24 cellular contexts compared by ENCODE assay signal in the genomic region with DNA sequence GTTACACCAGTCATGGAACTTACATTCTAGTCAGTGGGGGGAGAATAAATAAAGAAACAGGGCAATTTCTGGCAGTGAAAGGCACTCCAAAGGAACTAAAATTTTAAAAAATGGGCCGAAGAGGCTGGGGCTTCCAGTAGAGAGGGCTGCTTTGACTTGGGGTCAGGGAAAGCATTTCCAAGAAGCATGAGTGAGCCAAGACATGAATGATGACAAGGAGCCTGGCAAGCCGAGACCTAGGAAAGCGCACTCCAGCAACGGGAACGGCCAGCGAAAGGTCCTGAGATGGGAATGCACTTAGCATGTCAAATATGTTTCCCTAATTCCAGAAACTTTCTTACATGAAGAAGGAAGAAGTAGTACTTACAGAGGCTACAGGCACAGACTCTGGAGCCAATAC.
DNase-seq lines count a peak whose midpoint lies in the region; ATAC-seq and TF ChIP-seq lines count a peak whose summit lies in the region.
"Had no signal": no experiment of that assay in that cellular context is flagged by ENCODE, and none has a peak within 500 bp of the region (broad histone marks: within the 10 kb centered on the region; RNA-seq: fewer than 3 reads in every experiment).

No MANE protein-coding gene starts in this region.

- BruUV-seq in MCF 10A (replicated peaks; lab: Mats Ljungman, UMichigan) = no TSS peak

- H3K4me1 Mint-ChIP-seq in MCF 10A (ENCODE audit: insufficient read depth, unreplicated experiment) = peaks cover 39% of the 10 kb centered on the region
- no peaks in the 10 kb centered on the region for H3K4me1 Mint-ChIP-seq in immature natural killer cell
- H3K4me1 Mint-ChIP-seq: B cell had no signal

- H3K27me3 ChIP-seq in breast epithelium = no peaks in the 10 kb centered on the region
- no peaks in the 10 kb centered on the region for H3K27me3 ChIP-seq in adrenal gland
- H3K27me3 ChIP-seq in testis = no peaks in the 10 kb centered on the region

- no peaks in the 10 kb centered on the region for H3K9me3 ChIP-seq in breast epithelium
- no peaks in the 10 kb centered on the region for H3K9me3 ChIP-seq in adrenal gland (replicated peaks in 1 of 3)
- no peaks in the 10 kb centered on the region for H3K9me3 ChIP-seq in testis
- H3K9me3 ChIP-seq: Caco-2 had no signal

- 58 to 79% (median 69%) methylated on average over 6 of the region's 6 CpGs for WGBS in adrenal gland, 4 donors
- WGBS in testis, 2 donors = 31 to 35% methylated on average over 6 of the region's 6 CpGs

- no peak overlapping the region for H3K4me3 Mint-ChIP-seq in MCF 10A (ENCODE audit: unreplicated experiment)
- H3K4me3 Mint-ChIP-seq in immature natural killer cell = no peak overlapping the region
- H3K4me3 Mint-ChIP-seq: B cell; CD8-positive, alpha-beta T cell had no signal

- CTCF ChIA-PET in MCF 10A (lab: Yijun Ruan, JAX) = no interaction called here

- no peaks in the 10 kb centered on the region for H3K36me3 ChIP-seq in breast epithelium
- no peaks in the 10 kb centered on the region for H3K36me3 ChIP-seq in adrenal gland (replicated peaks in 1 of 2)
- H3K36me3 ChIP-seq in testis (ENCODE audit: low read depth, missing control alignments) = no peaks in the 10 kb centered on the region

- H3K4me1 ChIP-seq in breast epithelium = no peaks in the 10 kb centered on the region
- no peaks in the 10 kb centered on the region for H3K4me1 ChIP-seq in adrenal gland (replicated peaks in 1 of 2)
- peaks cover 11% of the 10 kb centered on the region for H3K4me1 ChIP-seq in testis

- H3K27ac Mint-ChIP-seq in MCF 10A (ENCODE audit: low read depth, unreplicated experiment) = peak overlapping the region; percentile 29
- H3K27ac Mint-ChIP-seq in immature natural killer cell = no peak overlapping the region
- H3K27ac Mint-ChIP-seq: B cell; CD8-positive, alpha-beta T cell had no signal

- no peaks in the 10 kb centered on the region for H3K9me3 Mint-ChIP-seq in MCF 10A (ENCODE audit: unreplicated experiment)
- no peaks in the 10 kb centered on the region for H3K9me3 Mint-ChIP-seq in immature natural killer cell
- H3K9me3 Mint-ChIP-seq: CD8-positive, alpha-beta T cell had no signal

- peak overlapping the region in 1 of 2 donors; percentile 7 for H3K27ac ChIP-seq in breast epithelium
- H3K27ac ChIP-seq in adrenal gland = peak overlapping the region in 1 of 5 donors; percentile 44
- no peak overlapping the region for H3K27ac ChIP-seq in testis
- H3K27ac ChIP-seq: 22Rv1, C4-2B, SK-N-MC had no signal

- DNase-seq in MCF 10A (ENCODE audit: unreplicated experiment) = no peak
- no peak for DNase-seq in breast epithelium (ENCODE audit: low spot score in 2 of 2)
- peak in 5 of 7 donors; percentile 8 to 60 (median 28) for DNase-seq in adrenal gland
- peak; percentile 35 for DNase-seq in islet precursor cell
- peak; percentile 27 for DNase-seq in testis
- no peak for DNase-seq in DMS153 treated with DMSO at 0.1 percent for 48 hours (lab: John Stamatoyannopoulos, UW; ENCODE audit: unreplicated experiment)
- DNase-seq in immature natural killer cell = no peak
- DNase-seq: Caco-2; CD8-positive, alpha-beta T cell; DMS 273 treated with DMSO at 0.1 percent for 48 hours; DND-41; KG1; MM.1S; NCI-H2029 treated with DMSO at 0.1 percent for 48 hours; NCI-H2227 treated with DMSO at 0.1 percent for 48 hours; NCI-H526 treated with DMSO at 0.1 percent for 48 hours; RPMI8226; SIG-M5 had no signal

- H3K27me3 Mint-ChIP-seq in MCF 10A (ENCODE audit: insufficient read depth, unreplicated experiment) (no peaks in the 10 kb centered on the region), immature natural killer cell (ENCODE audit: low read depth in 3 of 3) (peaks cover 0 to 6% (median 2%) of the 10 kb centered on the region in 3 donors)
- H3K27me3 Mint-ChIP-seq: B cell had no signal

- intact Hi-C loops in MCF 10A (cut with micrococcal nuclease) = no loop called here
- intact Hi-C loops in breast epithelium (cut with DNase I; ENCODE audit: low total_unique reads) = no loop called here
- intact Hi-C loops in adrenal gland (cut with DNase I) = no loop called here
- intact Hi-C loops in testis (cut with DNase I; ENCODE audit: low total_unique reads) = no loop called here

- no peak for ATAC-seq in HG03280 (IDR thresholded peaks at IDR 0.05; ENCODE audit: unreplicated experiment)
- ATAC-seq: CD8-positive, alpha-beta T cell; HCT116 had no signal

- H3K36me3 Mint-ChIP-seq in MCF 10A (ENCODE audit: insufficient read depth, unreplicated experiment) = no peaks in the 10 kb centered on the region
- H3K36me3 Mint-ChIP-seq in immature natural killer cell = no peaks in the 10 kb centered on the region
- H3K36me3 Mint-ChIP-seq: CD8-positive, alpha-beta T cell had no signal

- TF ChIP-seq POLR2A in breast epithelium (IDR thresholded peaks at IDR 0.05) (no peak), adrenal gland (IDR thresholded peaks at IDR 0.05) (no peak), testis (IDR thresholded peaks at IDR 0.05) (no peak)

- POLR2A ChIA-PET in MCF 10A (lab: Yijun Ruan, JAX) = no interaction called here

- no peak overlapping the region for H3K4me3 ChIP-seq in breast epithelium
- H3K4me3 ChIP-seq in adrenal gland = no peak overlapping the region
- no peak overlapping the region for H3K4me3 ChIP-seq in testis
- H3K4me3 ChIP-seq: SK-N-MC had no signal

- TF ChIP-seq CTCF in MCF 10A (IDR thresholded peaks at IDR 0.05; ENCODE audit: unreplicated experiment) (no peak), breast epithelium (IDR thresholded peaks at IDR 0.05) (no peak), adrenal gland (IDR thresholded peaks at IDR 0.05) (no peak), testis (IDR thresholded peaks at IDR 0.05) (no peak)

Comparison
In these comparisons a context has a peak if more than half of its experiments do, and no peak if none do; other contexts are left out.
1. DNase-seq: peak in adrenal gland (5 of 7), islet precursor cell (single experiment) and testis (single experiment); none in MCF 10A (single experiment), breast epithelium (0 of 2), DMS153 treated with DMSO at 0.1 percent for 48 hours (single experiment) and immature natural killer cell (0 of 3).